In genomic region chr17:55454906-55455474, GRCh38 we compare ENCODE assay signal across 13 cellular contexts. TPM values are rescaled to one million over a fixed set of nuclear protein-coding genes. Genes with fewer than 3 reads are reported as not detected.
DNase-seq lines count a peak whose midpoint lies in the region; ATAC-seq and TF ChIP-seq lines count a peak whose summit lies in the region.
"Had no signal": no experiment of that assay in that cellular context is flagged by ENCODE, and none has a peak within 500 bp of the region (broad histone marks: within the 10 kb centered on the region; RNA-seq: fewer than 3 reads in every experiment).

No MANE protein-coding gene starts in this region.

- H3K4me1 ChIP-seq in HEK293 (ENCODE audit: control insufficient read depth, insufficient read depth, low read length) (peaks cover 30% of the 10 kb centered on the region), RWPE2 (ENCODE audit: insufficient read depth, poor library complexity, severe bottlenecking) (peaks cover 55% of the 10 kb centered on the region), gastroesophageal sphincter (peaks cover 0 to 52% (median 15%) of the 10 kb centered on the region in 3 donors), tibial nerve (peaks cover 0 to 19% (median 0%) of the 10 kb centered on the region in 4 donors)

- H3K36me3 ChIP-seq in HEK293 (ENCODE audit: control insufficient read depth in 2 of 2, insufficient read depth in 1 of 2, low read length in 2 of 2) = no peaks in the 10 kb centered on the region
- no peaks in the 10 kb centered on the region for H3K36me3 ChIP-seq in RWPE2 (ENCODE audit: low read depth)
- no peaks in the 10 kb centered on the region for H3K36me3 ChIP-seq in gastroesophageal sphincter
- no peaks in the 10 kb centered on the region for H3K36me3 ChIP-seq in tibial nerve

- POLR2A ChIA-PET in HEK293 (lab: Yijun Ruan, JAX) = no interaction called here

- H3K4me3 ChIP-seq in HEK293 (ENCODE audit: low read depth, low read length) = no peak overlapping the region
- no peak overlapping the region for H3K4me3 ChIP-seq in RWPE2 (ENCODE audit: severe bottlenecking)
- no peak overlapping the region for H3K4me3 ChIP-seq in gastroesophageal sphincter
- H3K4me3 ChIP-seq in tibial nerve = no peak overlapping the region

- CTCF ChIA-PET in HEK293 (lab: Yijun Ruan, JAX) = no interaction called here

- H3K27me3 ChIP-seq in RWPE2 (ENCODE audit: insufficient read depth, poor library complexity, severe bottlenecking) (no peaks in the 10 kb centered on the region), gastroesophageal sphincter (no peaks in the 10 kb centered on the region), tibial nerve (no peaks in the 10 kb centered on the region)

- H3K27ac ChIP-seq in HEK293 (ENCODE audit: extremely low read depth, low read depth, low read length) (peak overlapping the region; percentile 51), RWPE2 (ENCODE audit: poor library complexity, severe bottlenecking) (peak overlapping the region; percentile 60), gastroesophageal sphincter (peak overlapping the region in 1 of 4 donors; percentile 45), tibial nerve (no peak overlapping the region)

- 55 to 58% methylated on average over 4 of the region's 4 CpGs for WGBS in gastroesophageal sphincter (ENCODE audit: low coverage in 1 of 2), 2 donors
- WGBS in tibial nerve, 2 donors = 66 to 67% methylated on average over 4 of the region's 4 CpGs

- DNase-seq in RWPE2 (ENCODE audit: low spot score) (no peak), tibial nerve (ENCODE audit: low spot score in 2 of 2) (no peak), ureter (ENCODE audit: low spot score) (no peak)
- DNase-seq: activated CD4-positive, CD25-positive, alpha-beta regulatory T cell; activated effector memory CD4-positive, alpha-beta T cell treated with anti-CD3 and anti-CD28 coated beads, Interleukin-2, amount 50 U/mL, for 16 hours; GDM1; naive B cell; NCI-H1694 had no signal

- no peak for TF ChIP-seq CTCF in HEK293 (tag by site-specific recombination; IDR thresholded peaks at IDR 0.05)
- TF ChIP-seq CTCF in RWPE2 (IDR thresholded peaks at IDR 0.05; ENCODE audit: poor library complexity, severe bottlenecking) = no peak
- TF ChIP-seq CTCF in gastroesophageal sphincter (IDR thresholded peaks at IDR 0.05) = no peak
- no peak for TF ChIP-seq CTCF in tibial nerve (IDR thresholded peaks at IDR 0.05)

- ATAC-seq in RWPE2 (ENCODE audit: low read depth) (peak; percentile 88), gastroesophageal sphincter (peak; percentile 58), HG03521 (IDR thresholded peaks at IDR 0.05; ENCODE audit: unreplicated experiment) (no peak), HG03442 (IDR thresholded peaks at IDR 0.05; ENCODE audit: unreplicated experiment) (no peak)
- ATAC-seq: stimulated activated effector memory CD8-positive, alpha-beta T cell treated with anti-CD3 and anti-CD28 coated beads, Interleukin-12 subunit alpha, Interleukin-12 subunit beta, amount 100 ng/mL, for 72 hours had no signal

- H3K9me3 ChIP-seq in HEK293 (ENCODE audit: control insufficient read depth, insufficient read depth, low read depth, low read length) (no peaks in the 10 kb centered on the region), RWPE2 (ENCODE audit: severe bottlenecking) (no peaks in the 10 kb centered on the region), gastroesophageal sphincter (no peaks in the 10 kb centered on the region), tibial nerve (no peaks in the 10 kb centered on the region)

- TF ChIP-seq POLR2A in gastroesophageal sphincter (IDR thresholded peaks at IDR 0.05) (no peak), tibial nerve (IDR thresholded peaks at IDR 0.05) (no peak)

- no peak for TF ChIP-seq EP300 in gastroesophageal sphincter (IDR thresholded peaks at IDR 0.05)
- peak; percentile 54 to 63 for TF ChIP-seq EP300 in tibial nerve (IDR thresholded peaks at IDR 0.05)

TF ChIP-seq in HEK293, 187 proteins besides CTCF, POLR2A, EP300 and RAD21 (continues in another document):
- TF ChIP-seq OVOL3 (tag by site-specific recombination; IDR thresholded peaks at IDR 0.05) = no peak
- TF ChIP-seq ZNF10 (tag by site-specific recombination; IDR thresholded peaks at IDR 0.05) = 0 out of 2 replicates have a peak, but pooled peaks have one; percentile 63
- no peak for TF ChIP-seq SP2 (tag by site-specific recombination; IDR thresholded peaks at IDR 0.05)
- TF ChIP-seq REPIN1 (tag by site-specific recombination; IDR thresholded peaks at IDR 0.05; ENCODE audit: low read depth) = no peak
- TF ChIP-seq ZNF19 (tag by site-specific recombination; IDR thresholded peaks at IDR 0.05; ENCODE audit: low read depth) = no peak
- no peak for TF ChIP-seq ZNF791 (tag by site-specific recombination; IDR thresholded peaks at IDR 0.05)
- no peak for TF ChIP-seq ZNF785 (tag by site-specific recombination; IDR thresholded peaks at IDR 0.05)
- TF ChIP-seq ZNF350 (tag by site-specific recombination; IDR thresholded peaks at IDR 0.05) = no peak
- no peak for TF ChIP-seq SALL2 (tag by site-specific recombination; IDR thresholded peaks at IDR 0.05; ENCODE audit: borderline replicate concordance)
- no peak for TF ChIP-seq ZNF677 (tag by site-specific recombination; IDR thresholded peaks at IDR 0.05)
- TF ChIP-seq ZNF548 (tag by site-specific recombination; IDR thresholded peaks at IDR 0.05) = no peak
- no peak for TF ChIP-seq ZNF639 (tag by site-specific recombination; IDR thresholded peaks at IDR 0.05)
- no peak for TF ChIP-seq ZNF132 (tag by site-specific recombination; IDR thresholded peaks at IDR 0.05; ENCODE audit: borderline replicate concordance)
- TF ChIP-seq ZNF837 (tag by site-specific recombination; IDR thresholded peaks at IDR 0.05) = no peak
- no peak for TF ChIP-seq RBAK (tag by site-specific recombination; IDR thresholded peaks at IDR 0.05)
- no peak for TF ChIP-seq ZNF292 (tag by site-specific recombination; IDR thresholded peaks at IDR 0.05; ENCODE audit: borderline replicate concordance, low read depth)
- TF ChIP-seq ZNF23 (tag by site-specific recombination; IDR thresholded peaks at IDR 0.05; ENCODE audit: borderline replicate concordance) = no peak
- TF ChIP-seq ZNF530 (tag by site-specific recombination; IDR thresholded peaks at IDR 0.05; ENCODE audit: low read depth) = no peak
- no peak for TF ChIP-seq YY1 (tag by site-specific recombination; IDR thresholded peaks at IDR 0.05)
- TF ChIP-seq FEZF1 (tag by site-specific recombination; IDR thresholded peaks at IDR 0.05) = peak; percentile 62; the same call in 1 of the 2 replicates
- no peak for TF ChIP-seq ZNF768 (tag by site-specific recombination; IDR thresholded peaks at IDR 0.05)
- no peak for TF ChIP-seq ZNF184 (tag by site-specific recombination; IDR thresholded peaks at IDR 0.05)
- TF ChIP-seq ZFP41 (tag by site-specific recombination; IDR thresholded peaks at IDR 0.05; ENCODE audit: borderline replicate concordance) = no peak
- no peak for TF ChIP-seq ZNF391 (tag by site-specific recombination; IDR thresholded peaks at IDR 0.05; ENCODE audit: borderline replicate concordance, low read depth)
- no peak for TF ChIP-seq ZNF48 (tag by site-specific recombination; IDR thresholded peaks at IDR 0.05)
- TF ChIP-seq ZNF146 (tag by site-specific recombination; IDR thresholded peaks at IDR 0.05) = no peak
- TF ChIP-seq YY2 (tag by site-specific recombination; IDR thresholded peaks at IDR 0.05) = no peak
- no peak for TF ChIP-seq ZNF560 (tag by site-specific recombination; IDR thresholded peaks at IDR 0.05; ENCODE audit: borderline replicate concordance)
- TF ChIP-seq ZNF404 (tag by site-specific recombination; IDR thresholded peaks at IDR 0.05) = no peak
- no peak for TF ChIP-seq ZBTB17 (tag by site-specific recombination; IDR thresholded peaks at IDR 0.05)

RNA-seq across cellular contexts. Expression of gene MMD, which starts 33.4 kb away (rescaled TPM):
- 10 to 100 TPM; 18.0 to 37.9 (median 29.1) TPM for total RNA-seq in gastroesophageal sphincter
- total RNA-seq in tibial nerve = 10 to 100 TPM; 16.1 to 60.9 (median 37.7) TPM
- 8.9 TPM for total RNA-seq in ureter

RNA-seq across cellular contexts. Expression of gene SMIM36, which starts 56.3 kb away (rescaled TPM):
- total RNA-seq in gastroesophageal sphincter (not detected), tibial nerve (not detected), ureter (not detected)

Comparison
In these comparisons a context has a peak if more than half of its experiments do, and no peak if none do; other contexts are left out.
1. H3K27ac ChIP-seq: peak in HEK293 (single experiment) and RWPE2 (single experiment); none in tibial nerve (0 of 4).
2. ATAC-seq: peak in RWPE2 (single experiment) and gastroesophageal sphincter (single experiment); none in HG03521 (single experiment) and HG03442 (single experiment).